Comparison of ENCODE assay signal across 8 cellular contexts in genomic region chr4:3954540-3955360, GRCh38.
DNase-seq lines count a peak whose midpoint lies in the region; ATAC-seq, FAIRE-seq and TF ChIP-seq lines count a peak whose summit lies in the region.
"Not testable (repeated sequence)": the region's sequence is repeated elsewhere in the genome, so short reads cannot be mapped to it uniquely, and the experiment has no call there.

No MANE protein-coding gene starts in this region.

- not testable (repeated sequence) for H3K9me3 Mint-ChIP-seq in endothelial cell (ENCODE audit: unreplicated experiment)

- not testable (repeated sequence) for H3K36me3 Mint-ChIP-seq in endothelial cell (ENCODE audit: low read depth, unreplicated experiment)

- POLR2A ChIA-PET in AG04450 (lab: Yijun Ruan, JAX), result interaction anchor here (0.6 to 1.0 kb wide), 4 partner anchors 50 to 297 kb away, joined by 3 to 4 read pairs (median 3); partner anchors contain the start of gene TMEM128

- DNase-seq in AG04450 (ENCODE audit: low read depth, low spot score), result peak; percentile 93
- DNase-seq in GM19239 (ENCODE audit: insufficient read length, low spot score), result peak; percentile 50
- not testable (repeated sequence) for DNase-seq in LNCaP clone FGC (ENCODE audit: low read depth)
- DNase-seq in RWPE2 (ENCODE audit: low spot score), result peak; percentile 93
- DNase-seq in activated T-cell treated with anti-CD3 and anti-CD28 coated beads, Interleukin-2, amount 50 U/mL, for 48 hours, result peak; percentile 76 to 82
- DNase-seq in endothelial cell (ENCODE audit: low spot score), result peak; percentile 35
- peak; percentile 73 to 87 for DNase-seq in lung microvascular endothelial cell (ENCODE audit: low read depth in 2 of 2)
- peak; percentile 84 for DNase-seq in stimulated activated CD4-positive, alpha-beta T cell treated with anti-CD3 and anti-CD28 coated beads, Interleukin-1b, Interleukin-23, amount 100 ng/mL, for 48 hours

- not testable (repeated sequence) for H3K27me3 ChIP-seq in AG04450 (ENCODE audit: control insufficient read depth, insufficient read depth, low read length); RWPE2 (ENCODE audit: insufficient read depth, poor library complexity, severe bottlenecking)

- FAIRE-seq in GM19239 (lab: Jason Lieb, UNC), result not testable (repeated sequence)

- TF ChIP-seq CTCF in AG04450 (IDR thresholded peaks at IDR 0.05; ENCODE audit: low read depth, low read length); LNCaP clone FGC (IDR thresholded peaks at IDR 0.05; ENCODE audit: control insufficient read depth, extremely low read depth, insufficient read depth); RWPE2 (IDR thresholded peaks at IDR 0.05; ENCODE audit: poor library complexity, severe bottlenecking); endothelial cell (IDR thresholded peaks at IDR 0.05; ENCODE audit: unreplicated experiment): not testable (repeated sequence)

- CTCF ChIA-PET in AG04450 (lab: Charles Lee), result not testable (repeated sequence)

- H3K4me3 Mint-ChIP-seq in endothelial cell (ENCODE audit: unreplicated experiment), result peak overlapping the region; percentile 95

- peak overlapping the region; percentile 65 for H3K4me3 ChIP-seq in AG04450 (ENCODE audit: low read depth, low read length)
- H3K4me3 ChIP-seq in LNCaP clone FGC (ENCODE audit: low read depth, low read length), result peak overlapping the region; percentile 82
- H3K4me3 ChIP-seq in RWPE2 (ENCODE audit: severe bottlenecking), result peak overlapping the region; percentile 55

- not testable (repeated sequence) for H3K36me3 ChIP-seq in RWPE2 (ENCODE audit: low read depth)

- not testable (repeated sequence) for H3K4me1 Mint-ChIP-seq in endothelial cell (ENCODE audit: unreplicated experiment)

- ATAC-seq in RWPE2 (ENCODE audit: low read depth), result not testable (repeated sequence)

- not testable (repeated sequence) for H3K27me3 Mint-ChIP-seq in endothelial cell (ENCODE audit: unreplicated experiment)

- H3K9me3 ChIP-seq in AG04450 (ENCODE audit: control insufficient read depth, insufficient read depth, low read length); RWPE2 (ENCODE audit: severe bottlenecking): not testable (repeated sequence)

- H3K27ac ChIP-seq in AG04450 (ENCODE audit: low read depth, low read length) (peak overlapping the region; percentile 93), RWPE2 (ENCODE audit: poor library complexity, severe bottlenecking) (peak overlapping the region; percentile 82)

- H3K27ac Mint-ChIP-seq in endothelial cell (ENCODE audit: unreplicated experiment), result peak overlapping the region; percentile 83

- H3K4me1 ChIP-seq in RWPE2 (ENCODE audit: insufficient read depth, poor library complexity, severe bottlenecking), result not testable (repeated sequence)
